1 cellular context compared by ENCODE assay signal in the genomic region with DNA sequence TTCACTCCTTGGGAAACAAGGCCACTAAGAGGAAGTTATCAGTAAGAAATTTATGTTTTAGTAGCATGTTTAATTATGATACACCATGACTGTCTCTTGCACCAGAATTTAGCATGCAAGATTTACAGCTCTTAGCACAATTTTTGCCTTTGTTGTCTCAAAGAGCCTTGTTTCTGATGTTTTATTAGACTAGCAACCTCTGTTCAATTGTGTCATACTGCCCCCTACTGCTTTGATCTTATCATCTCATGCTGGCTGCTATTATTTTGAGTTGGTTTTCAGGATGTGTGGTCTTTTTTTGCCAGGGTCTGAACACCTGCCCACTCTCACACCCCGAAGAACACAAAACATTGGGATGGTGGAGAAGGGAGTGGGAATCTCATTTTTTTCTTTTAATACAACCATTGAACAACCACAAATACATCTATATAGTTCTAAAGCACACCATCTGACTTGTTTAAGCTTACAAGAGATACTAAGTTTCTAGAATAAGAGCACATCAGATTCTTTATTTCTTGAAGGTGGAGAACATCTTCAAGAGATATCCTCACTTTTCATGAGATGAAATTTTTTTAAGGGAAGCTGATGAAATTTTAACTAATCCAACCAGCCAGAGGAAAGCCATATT.
TF ChIP-seq lines count a peak whose summit lies in the region.

No MANE protein-coding gene starts in this region.

TF ChIP-seq in HEK293, 187 proteins besides CTCF, POLR2A, EP300 and RAD21 (continued from another document):
- TF ChIP-seq PRDM6 (tag by site-specific recombination; IDR thresholded peaks at IDR 0.05) = peak; percentile 12; the same call in 1 of the 2 replicates
- no peak for TF ChIP-seq ZNF121 (tag by site-specific recombination; IDR thresholded peaks at IDR 0.05)
- peak; percentile 52 for TF ChIP-seq ZSCAN4 (tag by site-specific recombination; IDR thresholded peaks at IDR 0.05)
- peak; percentile 87 for TF ChIP-seq ZNF654 (tag by site-specific recombination; IDR thresholded peaks at IDR 0.05; ENCODE audit: low read depth)
TF ChIP-seq in HEK293: peak in this region for 3.
